Comparison of ENCODE assay signal across 15 cellular contexts in genomic region chr3:26915208-26915607, GRCh38.
DNase-seq lines count a peak whose midpoint lies in the region; ATAC-seq and TF ChIP-seq lines count a peak whose summit lies in the region.
"Had no signal": no experiment of that assay in that cellular context is flagged by ENCODE, and none has a peak within 500 bp of the region (broad histone marks: within the 10 kb centered on the region; RNA-seq: fewer than 3 reads in every experiment).

No MANE protein-coding gene starts in this region.

- TF ChIP-seq CTCF in PC-3 (conservative IDR thresholded peaks at IDR 0.05; ENCODE audit: low read depth, low read length): no peak

- no peak overlapping the region for H3K27ac ChIP-seq in PC-3 (ENCODE audit: low read length)
- H3K27ac ChIP-seq: HL-60 had no signal

- H3K4me3 ChIP-seq in PC-3 (ENCODE audit: low read length): no peak overlapping the region

- no TSS peak for BruUV-seq in PC-3 (replicated peaks; lab: Mats Ljungman, UMichigan)

- H3K4me1 ChIP-seq in PC-3 (ENCODE audit: insufficient read depth, low read length): no peaks in the 10 kb centered on the region

- no peak overlapping the region for H3K4me2 ChIP-seq in PC-3 (ENCODE audit: low read length)

- no peaks in the 10 kb centered on the region for H3F3A ChIP-seq in PC-3 (ENCODE audit: low read length, unreplicated experiment)

- H3K9me3 ChIP-seq in PC-3 (ENCODE audit: low read length): peaks cover 14% of the 10 kb centered on the region; the same call in 1 of the 2 replicates

- ATAC-seq in HG03175 (IDR thresholded peaks at IDR 0.05; ENCODE audit: unreplicated experiment) (no peak), PC-3 (no peak), HG02763 (IDR thresholded peaks at IDR 0.05; ENCODE audit: unreplicated experiment) (no peak)

- H3K79me2 ChIP-seq in PC-3 (ENCODE audit: low read length): no peaks in the 10 kb centered on the region

- H3K9me2 ChIP-seq in PC-3 (replicated peaks; ENCODE audit: low read length): no peaks in the 10 kb centered on the region

- no peak overlapping the region for H2AFZ ChIP-seq in PC-3 (ENCODE audit: low read length)

- CTCF ChIA-PET in PC-3 (lab: Charles Lee): no interaction called here

- H3K9ac ChIP-seq in PC-3 (ENCODE audit: low read length): no peak overlapping the region

- no peaks in the 10 kb centered on the region for H3K36me3 ChIP-seq in PC-3 (ENCODE audit: low read depth, low read length)

- POLR2A ChIA-PET in PC-3 (lab: Charles Lee; ENCODE audit: unreplicated experiment): no interaction called here

- peak; percentile 4 for DNase-seq in SKM-1 treated with dmso at 0.1 percent for 144 hours (lab: John Stamatoyannopoulos, UW; ENCODE audit: unreplicated experiment)
- DNase-seq in SKM-1 (lab: John Stamatoyannopoulos, UW; ENCODE audit: unreplicated experiment): no peak
- DNase-seq in NOMO-1 (lab: John Stamatoyannopoulos, UW; ENCODE audit: unreplicated experiment in 2 of 2): peak; percentile 73 to 86
- peak; percentile 7 for DNase-seq in OCI-M1 (lab: John Stamatoyannopoulos, UW)
- DNase-seq in PC-3: no peak
- DNase-seq in HuH-7.5 (ENCODE audit: low spot score): no peak
- DNase-seq: 8988T; AML-193; C1 segment of cervical spinal cord; Calu3; CD4-positive, alpha-beta T cell; DMS 273 treated with DMSO at 0.1 percent for 48 hours had no signal

- no peaks in the 10 kb centered on the region for H3K27me3 ChIP-seq in PC-3 (ENCODE audit: low read length)

- intact Hi-C loops in PC-3 (cut with micrococcal nuclease): no loop called here

- H4K20me1 ChIP-seq in PC-3 (ENCODE audit: low read length): no peaks in the 10 kb centered on the region

Comparison
In these comparisons a context has a peak if more than half of its experiments do, and no peak if none do; other contexts are left out.
1. DNase-seq: peak in SKM-1 treated with dmso at 0.1 percent for 144 hours (single experiment), NOMO-1 (2 of 2) and OCI-M1 (single experiment); none in SKM-1 (single experiment), PC-3 (single experiment) and HuH-7.5 (single experiment).